In the genomic region with DNA sequence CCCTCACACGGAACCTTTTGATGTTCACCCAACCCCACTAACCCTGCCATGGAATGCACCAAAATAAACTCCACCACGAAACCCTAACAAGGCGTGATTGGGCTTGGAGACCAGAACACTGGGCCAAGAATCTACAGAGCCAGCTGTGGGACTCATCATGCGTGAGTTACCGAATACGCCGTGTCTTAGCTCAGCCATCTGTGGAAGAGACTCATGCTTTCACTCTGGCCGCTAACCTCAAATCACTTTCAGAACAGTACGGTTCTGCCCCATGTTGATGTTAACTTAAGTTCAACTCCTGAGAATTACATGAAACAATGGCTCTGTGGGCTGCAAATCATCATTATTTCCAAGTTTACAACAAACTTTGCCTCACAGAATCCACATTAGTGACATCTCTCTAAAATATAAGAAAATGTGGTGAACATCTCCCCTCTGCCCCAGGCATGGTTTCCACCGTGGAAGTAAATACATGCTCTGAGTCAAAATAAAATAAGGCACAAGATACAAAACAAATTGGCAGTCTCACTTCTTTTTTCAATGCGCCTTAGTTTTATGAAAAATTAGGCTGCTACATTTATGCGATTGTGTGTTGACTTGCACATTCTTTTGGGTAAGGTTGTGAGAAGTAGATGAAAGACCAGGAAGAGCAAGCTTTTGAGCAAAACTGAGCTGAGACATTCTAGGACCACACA, we compare ENCODE assay signal across 20 cellular contexts.
DNase-seq lines count a peak whose midpoint lies in the region; ATAC-seq and FAIRE-seq lines count a peak whose summit lies in the region.
"Had no signal": no experiment of that assay in that cellular context is flagged by ENCODE, and none has a peak within 500 bp of the region (broad histone marks: within the 10 kb centered on the region; RNA-seq: fewer than 3 reads in every experiment).

No MANE protein-coding gene starts in this region.

- peaks cover 10 to 28% (median 24%) of the 10 kb centered on the region in 11 experiments for H3K9me3 ChIP-seq in BLaER1 treated with 17β-estradiol and CSF1 and Interleukin-3, amounts not matched to agents 10 nM and 100 nM (replicated peaks in 1 of 11)
- H3K9me3 ChIP-seq: breast epithelium, uterus had no signal

- H3K4me3 ChIP-seq in BLaER1 treated with 17β-estradiol and CSF1 and Interleukin-3, amounts not matched to agents 10 nM and 100 nM, result no peak overlapping the region
- H3K4me3 ChIP-seq: breast epithelium, lung, uterus had no signal

- no peak for FAIRE-seq in GM19239 (lab: Jason Lieb, UNC)
- FAIRE-seq: GM18507 had no signal

- H3K36me3 ChIP-seq in BLaER1 treated with 17β-estradiol and CSF1 and Interleukin-3, amounts not matched to agents 10 nM and 100 nM, result no peaks in the 10 kb centered on the region
- H3K36me3 ChIP-seq: breast epithelium, uterus, WERI-Rb-1 had no signal

- H4K20me1 ChIP-seq in BLaER1 treated with 17β-estradiol and CSF1 and Interleukin-3, amounts not matched to agents 10 nM and 100 nM, result no peaks in the 10 kb centered on the region

- H3K4me2 ChIP-seq in BLaER1 treated with 17β-estradiol and CSF1 and Interleukin-3, amounts not matched to agents 10 nM and 100 nM, result peak overlapping the region in 10 of 11 experiments; percentile 24 to 79 (median 64); a peak in 19 of 22 replicates

- H3K4me1 ChIP-seq in BLaER1 treated with 17β-estradiol and CSF1 and Interleukin-3, amounts not matched to agents 10 nM and 100 nM, result peaks cover 0 to 56% (median 39%) of the 10 kb centered on the region in 10 experiments; a peak in 13 of 20 replicates
- H3K4me1 ChIP-seq: breast epithelium, uterus had no signal

- peak; percentile 68 for ATAC-seq in HG03066 (IDR thresholded peaks at IDR 0.05; ENCODE audit: low read depth, unreplicated experiment)
- no peak for ATAC-seq in HG03025 (IDR thresholded peaks at IDR 0.05; ENCODE audit: low FRiP score, unreplicated experiment)
- no peak for ATAC-seq in GM19452 (IDR thresholded peaks at IDR 0.05; ENCODE audit: unreplicated experiment)
- ATAC-seq: activated naive CD8-positive, alpha-beta T cell treated with anti-CD3 and anti-CD28 coated beads, Interleukin-2, amount 50 U/mL, for 24 hours; naive thymus-derived CD4-positive, alpha-beta T cell; Right ventricle myocardium inferior had no signal

- peaks cover 0 to 11% (median 0%) of the 10 kb centered on the region in 11 experiments; a peak in 3 of 22 replicates for H3K27me3 ChIP-seq in BLaER1 treated with 17β-estradiol and CSF1 and Interleukin-3, amounts not matched to agents 10 nM and 100 nM
- H3K27me3 ChIP-seq: breast epithelium, uterus had no signal

- DNase-seq in GM19239 (ENCODE audit: insufficient read length, low spot score), result peak; percentile 12
- DNase-seq in fibroblast of gingiva (ENCODE audit: low read depth), result peak; percentile 22
- no peak for DNase-seq in NCI-H1092 (lab: John Stamatoyannopoulos, UW)
- no peak for DNase-seq in activated CD4-positive, CD25-positive, alpha-beta regulatory T cell treated with anti-CD3 and anti-CD28 coated beads, Interleukin-2, amount 50 U/mL, for 72 hours
- DNase-seq: activated CD8-positive, alpha-beta memory T cell treated with anti-CD3 and anti-CD28 coated beads for 24 hours; activated naive CD8-positive, alpha-beta T cell treated with anti-CD3 and anti-CD28 coated beads, Interleukin-2, amount 50 U/mL, for 24 hours; head of caudate nucleus; immature natural killer cell; naive thymus-derived CD4-positive, alpha-beta T cell; NCI-H1930; uterus; WERI-Rb-1 had no signal

- no peak overlapping the region for H3K27ac ChIP-seq in BLaER1 treated with 17β-estradiol and CSF1 and Interleukin-3, amounts not matched to agents 10 nM and 100 nM
- H3K27ac ChIP-seq: breast epithelium, uterus, WERI-Rb-1 had no signal

- H3K9ac ChIP-seq in BLaER1 treated with 17β-estradiol and CSF1 and Interleukin-3, amounts not matched to agents 10 nM and 100 nM, result no peak overlapping the region

Comparison
In these comparisons a context has a peak if more than half of its experiments do, and no peak if none do; other contexts are left out.
1. DNase-seq: peak in GM19239 (single experiment) and fibroblast of gingiva (single experiment); none in NCI-H1092 (single experiment) and activated CD4-positive, CD25-positive, alpha-beta regulatory T cell treated with anti-CD3 and anti-CD28 coated beads, Interleukin-2, amount 50 U/mL, for 72 hours (single experiment).